ENCODE assay signal across 8 cellular contexts in the genomic region with DNA sequence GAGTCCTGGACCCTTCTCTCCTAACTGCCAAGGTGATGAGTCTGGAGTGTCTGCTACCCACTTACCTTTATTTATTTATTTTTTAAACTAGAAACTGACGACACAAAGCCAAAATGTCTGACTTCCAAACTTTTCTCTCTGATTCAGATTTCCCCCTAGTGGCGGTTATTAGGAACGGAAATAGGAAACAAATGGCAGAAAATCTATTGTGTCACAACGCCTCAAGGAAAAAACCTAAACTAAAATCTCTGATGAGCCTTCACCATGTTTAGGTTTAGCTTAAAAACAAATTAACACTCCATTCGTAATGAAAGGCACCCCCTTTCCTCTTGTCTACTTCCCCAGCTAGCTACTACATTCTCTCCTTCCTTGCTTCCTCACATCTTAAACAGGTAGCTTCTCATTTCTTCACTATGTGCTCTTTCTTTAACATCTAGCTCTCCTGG.
DNase-seq lines count a peak whose midpoint lies in the region; ATAC-seq and TF ChIP-seq lines count a peak whose summit lies in the region.

No MANE protein-coding gene starts in this region.

- H3K36me3 ChIP-seq in adipocyte (ENCODE audit: control insufficient read depth, insufficient read depth, low read length, severe bottlenecking), result peaks cover 17% of the 10 kb centered on the region
- peaks cover 7% of the 10 kb centered on the region for H3K36me3 ChIP-seq in thoracic aorta

- H3K9me3 ChIP-seq in adipocyte (ENCODE audit: control insufficient read depth, low read length) (no peaks in the 10 kb centered on the region), thoracic aorta (no peaks in the 10 kb centered on the region)

- DNase-seq in NCI-H1417 (lab: John Stamatoyannopoulos, UW) (peak; percentile 14 to 78 (median 34)), NCI-H1417 treated with DMSO at 0.1 percent for 48 hours (lab: John Stamatoyannopoulos, UW) (no peak), MV-4-11 (lab: John Stamatoyannopoulos, UW) (peak; percentile 32), adipocyte (ENCODE audit: low read depth) (peak; percentile 93), inferior parietal cortex (ENCODE audit: extremely low spot score) (peak; percentile 69), thoracic aorta (ENCODE audit: low spot score) (no peak), islet precursor cell (no peak)

- TF ChIP-seq CTCF in thoracic aorta (IDR thresholded peaks at IDR 0.05), result peak; percentile 78

- H3K4me1 ChIP-seq in adipocyte (ENCODE audit: control insufficient read depth, insufficient read depth, low read length) (peaks cover 4% of the 10 kb centered on the region), thoracic aorta (ENCODE audit: control insufficient read depth in 1 of 2, low read depth in 2 of 2) (no peaks in the 10 kb centered on the region)

- H3K27me3 ChIP-seq in adipocyte (replicated peaks; ENCODE audit: control insufficient read depth, insufficient read depth, low read length) (no peaks in the 10 kb centered on the region), thoracic aorta (replicated peaks; ENCODE audit: insufficient read depth) (no peaks in the 10 kb centered on the region)

- H3K9ac ChIP-seq in adipocyte (ENCODE audit: low read length), result peak overlapping the region; percentile 44

- H3K4me3 ChIP-seq in adipocyte (ENCODE audit: low read length) (no peak overlapping the region), thoracic aorta (peak overlapping the region; percentile 7)

- no peak overlapping the region for H3K27ac ChIP-seq in thoracic aorta

- ATAC-seq in thoracic aorta (ENCODE audit: insufficient number of reproducible peaks, low FRiP score, low read depth) (no peak), GM19452 (IDR thresholded peaks at IDR 0.05; ENCODE audit: unreplicated experiment) (no peak)

Comparison
In these comparisons a context has a peak if more than half of its experiments do, and no peak if none do; other contexts are left out.
1. DNase-seq: peak in NCI-H1417 (3 of 3), MV-4-11 (single experiment), adipocyte (single experiment) and inferior parietal cortex (single experiment); none in NCI-H1417 treated with DMSO at 0.1 percent for 48 hours (single experiment), thoracic aorta (single experiment) and islet precursor cell (single experiment).